9 cellular contexts compared by ENCODE assay signal in the genomic region with DNA sequence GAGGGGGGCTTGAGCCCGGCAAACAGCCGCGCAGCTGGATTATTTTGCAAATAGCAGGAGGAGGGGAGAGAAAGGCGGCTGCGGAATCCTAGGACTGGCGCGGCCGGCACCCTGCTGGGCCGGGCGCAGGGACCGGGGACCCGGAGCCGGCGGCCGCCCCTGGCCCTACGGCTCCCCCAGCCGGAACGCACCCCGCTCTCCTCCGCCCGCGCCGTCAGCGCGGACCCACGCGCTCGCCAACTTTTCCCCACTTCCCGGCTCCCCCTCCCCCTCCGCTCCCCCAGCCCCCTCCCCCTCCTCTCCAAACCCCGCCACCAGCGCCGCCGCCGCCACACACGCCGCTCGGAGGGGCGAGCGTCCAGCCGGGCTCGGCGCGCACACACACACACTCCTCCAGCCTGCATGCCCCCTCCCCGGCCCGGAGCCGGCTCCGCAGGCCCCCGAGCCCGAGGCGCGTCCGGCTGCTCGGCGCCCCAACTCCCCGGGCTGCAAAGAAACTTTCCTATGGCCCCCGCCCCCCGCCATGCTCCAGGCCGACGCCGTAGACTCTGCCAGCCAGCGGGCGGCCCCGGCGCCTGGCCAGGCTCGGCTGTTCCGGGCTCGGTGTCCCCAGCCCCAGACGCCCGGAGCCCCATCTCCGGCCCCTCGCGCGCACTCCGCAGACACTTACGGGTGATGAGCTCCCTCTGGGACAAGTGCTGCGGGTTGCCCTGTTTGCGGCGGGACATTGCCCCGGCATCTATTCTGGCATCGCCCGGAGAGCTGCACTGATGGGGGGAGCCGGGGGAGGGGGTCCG. TPM values are rescaled to one million over a fixed set of nuclear protein-coding genes. Genes with fewer than 3 reads are reported as not detected.
A peak's percentile ranks its signal among the peaks of the same experiment; 100 is the strongest.
DNase-seq lines count a peak whose midpoint lies in the region; ATAC-seq, FAIRE-seq and TF ChIP-seq lines count a peak whose summit lies in the region.
"Had no signal": no experiment of that assay in that cellular context is flagged by ENCODE, and none has a peak within 500 bp of the region (broad histone marks: within the 10 kb centered on the region; RNA-seq: fewer than 3 reads in every experiment).

No MANE protein-coding gene starts in this region.

- no peaks in the 10 kb centered on the region for H4K20me1 ChIP-seq in GM12878 (ENCODE audit: control insufficient read depth, insufficient read depth)

- TF ChIP-seq RAD21 in GM12878 (IDR thresholded peaks at IDR 0.05; ENCODE audit: insufficient read depth, low read depth, low read length): no peak

- H3K27ac Mint-ChIP-seq in Caco-2 (ENCODE audit: unreplicated experiment): no peak overlapping the region

- TF ChIP-seq CTCF in Caco-2 (IDR thresholded peaks at IDR 0.05; ENCODE audit: insufficient read depth in 1 of 2, low read depth in 1 of 2, low read length in 1 of 2, severe bottlenecking in 1 of 2, unreplicated experiment in 1 of 2): no peak
- no peak for TF ChIP-seq CTCF in GM12878 (IDR thresholded peaks at IDR 0.05 in 2 of 3, conservative IDR thresholded peaks at IDR 0.05 in 1 of 3; ENCODE audit: control insufficient read depth in 2 of 3, extremely low read depth in 1 of 3, insufficient read depth in 1 of 3, low read depth in 3 of 3, low read length in 3 of 3)
- TF ChIP-seq CTCF in uterus (IDR thresholded peaks at IDR 0.05): no peak

- no peak for ATAC-seq in GM12878

- no peaks in the 10 kb centered on the region for H3K36me3 Mint-ChIP-seq in Caco-2 (ENCODE audit: insufficient read depth, unreplicated experiment)
- H3K36me3 Mint-ChIP-seq: IgD-negative memory B cell had no signal

- WGBS in GM12878 (ENCODE audit: insufficient coverage, insufficient replicate concordance, low lambda C conversion rate, missing lambda C conversion rate): 15% methylated on average over 44 of the region's 84 CpGs

- no peak overlapping the region for H3K9ac ChIP-seq in GM12878 (ENCODE audit: control insufficient read depth, insufficient read depth, low read length)

- H2AFZ ChIP-seq in GM12878 (ENCODE audit: control insufficient read depth, low read depth, low read length): no peak overlapping the region

- TF ChIP-seq EP300 in GM12878 (IDR thresholded peaks at IDR 0.05; ENCODE audit: borderline replicate concordance in 1 of 2, control insufficient read depth in 1 of 2, low read depth in 2 of 2, low read length in 2 of 2): no peak

- DNase-seq in Caco-2 (peak in 1 of 2 experiments; percentile 5), NCI-H1092 (lab: John Stamatoyannopoulos, UW) (peak; percentile 61), GM12878 (ENCODE audit: low read depth, low spot score) (no peak), AG08395 (ENCODE audit: low spot score) (no peak), substantia nigra (lab: John Stamatoyannopoulos, UW) (no peak), MV-4-11 (lab: John Stamatoyannopoulos, UW) (no peak), uterus (no peak)

- SMC1A ChIA-PET in GM12878 (lab: Charles Lee; ENCODE audit: uncharacterized antibody, unreplicated experiment): no interaction called here

- H3K9me3 ChIP-seq in Caco-2 (no peaks in the 10 kb centered on the region), GM12878 (replicated peaks; ENCODE audit: control insufficient read depth, insufficient read depth, low read length) (no peaks in the 10 kb centered on the region), muscle layer of duodenum (ENCODE audit: control insufficient read depth in 1 of 2, low read length in 2 of 2) (no peaks in the 10 kb centered on the region), uterus (no peaks in the 10 kb centered on the region)

- peaks cover 47% of the 10 kb centered on the region for H3K27me3 Mint-ChIP-seq in Caco-2 (ENCODE audit: insufficient read depth, unreplicated experiment)

- CTCF ChIA-PET in Caco-2 (lab: Charles Lee): no interaction called here
- CTCF ChIA-PET in GM12878 (lab: Yijun Ruan, JAX): interaction anchor here (8.4 kb wide), 1 partner anchor 1134 kb away, joined by 83 read pairs; no protein-coding TSS in a partner anchor

- H3K27ac ChIP-seq in GM12878 (ENCODE audit: control insufficient read depth, insufficient read depth): no peak overlapping the region
- H3K27ac ChIP-seq in muscle layer of duodenum (ENCODE audit: low read length): no peak overlapping the region
- H3K27ac ChIP-seq in substantia nigra (ENCODE audit: low read depth, low read length, poor library complexity, severe bottlenecking): no peak overlapping the region
- H3K27ac ChIP-seq in uterus: no peak overlapping the region

- H3K36me3 ChIP-seq in Caco-2 (ENCODE audit: control insufficient read depth, insufficient read depth, low read length) (no peaks in the 10 kb centered on the region), GM12878 (ENCODE audit: control insufficient read depth in 2 of 2, insufficient read depth in 2 of 2, low read length in 1 of 2) (no peaks in the 10 kb centered on the region), muscle layer of duodenum (ENCODE audit: control insufficient read depth in 1 of 2, insufficient read depth in 2 of 2, low read length in 2 of 2) (no peaks in the 10 kb centered on the region), uterus (no peaks in the 10 kb centered on the region)

- H3K4me1 Mint-ChIP-seq in Caco-2 (ENCODE audit: low read depth, unreplicated experiment): peaks cover 12% of the 10 kb centered on the region

- in situ Hi-C loops in GM12878 (cut with MboI): loop anchor here (25.0 kb wide), 1 partner anchor 1133 kb away; no protein-coding TSS in a partner anchor

- POLR2A ChIA-PET in Caco-2 (lab: Charles Lee): no interaction called here
- POLR2A ChIA-PET in GM12878 (lab: Charles Lee): no interaction called here

- H3K4me2 ChIP-seq in GM12878 (ENCODE audit: control insufficient read depth, insufficient read depth): no peak overlapping the region

- H3K9me3 Mint-ChIP-seq in Caco-2 (ENCODE audit: unreplicated experiment): no peaks in the 10 kb centered on the region
- H3K9me3 Mint-ChIP-seq: IgD-negative memory B cell had no signal

- no peak for FAIRE-seq in GM12878 (lab: Jason Lieb, UNC)

- H3K4me1 ChIP-seq in Caco-2: peaks cover 20% of the 10 kb centered on the region
- H3K4me1 ChIP-seq in GM12878 (ENCODE audit: control insufficient read depth, insufficient read depth, low read length): peaks cover 12% of the 10 kb centered on the region
- H3K4me1 ChIP-seq in muscle layer of duodenum (ENCODE audit: control insufficient read depth in 1 of 2, insufficient read depth in 2 of 2, low read length in 2 of 2): peaks cover 0 to 55% of the 10 kb centered on the region in 2 donors
- peaks cover 3 to 36% of the 10 kb centered on the region in 2 donors for H3K4me1 ChIP-seq in uterus

- H3K4me3 ChIP-seq in Caco-2 (ENCODE audit: low read depth, low read length): peak overlapping the region; percentile 25
- H3K4me3 ChIP-seq in GM12878: 0 out of 2 replicates have a peak overlapping the region, but pooled peaks have one; percentile 36
- H3K4me3 ChIP-seq in muscle layer of duodenum (ENCODE audit: low read depth in 1 of 2, low read length in 2 of 2): peak overlapping the region; percentile 50 to 54
- H3K4me3 ChIP-seq in uterus: peak overlapping the region in 1 of 2 donors; percentile 29

- TF ChIP-seq POLR2A in GM12878 (IDR thresholded peaks at IDR 0.05; ENCODE audit: low read depth, low read length): no peak
- TF ChIP-seq POLR2A in uterus (IDR thresholded peaks at IDR 0.05): no peak

- H3K79me2 ChIP-seq in GM12878 (ENCODE audit: control insufficient read depth, insufficient read depth, low read length): no peaks in the 10 kb centered on the region

- RAD21 ChIA-PET in GM12878 (lab: Charles Lee; ENCODE audit: unreplicated experiment): interaction anchor here (1.9 kb wide), 1 partner anchor 145 kb away, joined by 5 read pairs; no protein-coding TSS in a partner anchor

- BruUV-seq in Caco-2 (replicated peaks; lab: Mats Ljungman, UMichigan): no TSS peak
- no TSS peak for BruUV-seq in GM12878 (replicated peaks; lab: Mats Ljungman, UMichigan)

- H3K4me3 Mint-ChIP-seq in Caco-2 (ENCODE audit: unreplicated experiment): peak overlapping the region; percentile 69

- intact Hi-C loops in Caco-2 (cut with micrococcal nuclease; ENCODE audit: unreplicated experiment) (no loop called here), GM12878 (cut with micrococcal nuclease; ENCODE audit: unreplicated experiment) (no loop called here), uterus (cut with DNase I; ENCODE audit: low total_unique reads) (no loop called here)

- H3K27me3 ChIP-seq in Caco-2 (replicated peaks; ENCODE audit: control insufficient read depth, insufficient read depth, low read length) (peaks cover 5% of the 10 kb centered on the region), GM12878 (replicated peaks in 1 of 2; ENCODE audit: control insufficient read depth in 2 of 2, insufficient read depth in 2 of 2, low read length in 1 of 2) (peaks cover 10 to 24% of the 10 kb centered on the region in 2 experiments), muscle layer of duodenum (ENCODE audit: low read depth, low read length) (peaks cover 42% of the 10 kb centered on the region), uterus (peaks cover 24 to 31% of the 10 kb centered on the region in 2 donors)

TF ChIP-seq in GM12878, 131 proteins besides CTCF, POLR2A, EP300 and RAD21 (continues in another document):
- TF ChIP-seq IKZF1 (conservative IDR thresholded peaks at IDR 0.05) (no peak), NRF1 (conservative IDR thresholded peaks at IDR 0.05; ENCODE audit: low read depth, low read length) (no peak), SMC3 (IDR thresholded peaks at IDR 0.05; ENCODE audit: borderline replicate concordance, low read length) (no peak), ZNF24 (IDR thresholded peaks at IDR 0.05) (no peak), IRF4 (IDR thresholded peaks at IDR 0.05; ENCODE audit: low read depth, low read length) (no peak), NR2F1 (conservative IDR thresholded peaks at IDR 0.05) (no peak)

RNA-seq across cellular contexts. Expression of a gene that starts 1.3 kb away (rescaled TPM):
- total RNA-seq in Caco-2 (2022) (0.05 TPM in 1 of 2 replicates, not detected in the other), GM12878 (2014; rRNA removed) (1.9 and 2.6 TPM in 2 replicates), GM12878 (2014; rRNA removed; fragmentation: Illumina TruSeq; extraction: Trizol) (1.3 and 1.6 TPM in 2 replicates), GM12878 (2021) (5.3 and 5.5 TPM in 2 replicates), uterus (under 1 TPM in 3 of 4 donors, not detected in 1; 0.29 to 0.55 (median 0.46) TPM)
- total RNA-seq in GM12878 (2013; cell fraction: nucleolus; rRNA removed): 6.7 and 7.9 TPM in 2 replicates
- 0.12 TPM for polyA plus RNA-seq in GM12878 (2011; ENCODE audit: low read depth)
- polyA plus RNA-seq in GM12878 (2011; rRNA removed) (1.4 and 1.7 TPM in 2 replicates), GM12878 (2014; fragmentation: Illumina TruSeq; extraction: Trizol) (1.00 and 1.3 TPM in 2 replicates), GM12878 (2014; fragmentation: Nextera tagmentation; extraction: Ambion mirVana) (1 to 10 TPM in 1 of 2 experiments, under 1 TPM in 1; 0.38 to 1.7 TPM), GM12878 (2014; rRNA removed) (1.4 and 1.6 TPM in 2 replicates), GM12878 (2016; fragmentation: Nextera tagmentation; extraction: Ambion mirVana) (under 1 TPM; 0.64 to 0.71 TPM)
- polyA plus RNA-seq in GM12878 (2011; cell fraction: cytosol; rRNA removed): 1.2 and 1.6 TPM in 2 replicates
- 2.2 and 2.5 TPM in 2 replicates for polyA plus RNA-seq in GM12878 (2011; cell fraction: nucleus; rRNA removed)
- 0.22 and 0.24 TPM in 2 replicates for polyA plus RNA-seq in GM12878 (2012)
- polyA minus RNA-seq in GM12878 (2011; rRNA and poly(A)+ RNA removed): 3.1 and 3.5 TPM in 2 replicates
- polyA minus RNA-seq in GM12878 (2011; cell fraction: cytosol; rRNA and poly(A)+ RNA removed): 2.6 and 4.1 TPM in 2 replicates
- 2.8 and 4.0 TPM in 2 replicates for polyA minus RNA-seq in GM12878 (2011; cell fraction: nucleus; rRNA and poly(A)+ RNA removed)
